ENCODE assay signal across 11 cellular contexts in the genomic region with DNA sequence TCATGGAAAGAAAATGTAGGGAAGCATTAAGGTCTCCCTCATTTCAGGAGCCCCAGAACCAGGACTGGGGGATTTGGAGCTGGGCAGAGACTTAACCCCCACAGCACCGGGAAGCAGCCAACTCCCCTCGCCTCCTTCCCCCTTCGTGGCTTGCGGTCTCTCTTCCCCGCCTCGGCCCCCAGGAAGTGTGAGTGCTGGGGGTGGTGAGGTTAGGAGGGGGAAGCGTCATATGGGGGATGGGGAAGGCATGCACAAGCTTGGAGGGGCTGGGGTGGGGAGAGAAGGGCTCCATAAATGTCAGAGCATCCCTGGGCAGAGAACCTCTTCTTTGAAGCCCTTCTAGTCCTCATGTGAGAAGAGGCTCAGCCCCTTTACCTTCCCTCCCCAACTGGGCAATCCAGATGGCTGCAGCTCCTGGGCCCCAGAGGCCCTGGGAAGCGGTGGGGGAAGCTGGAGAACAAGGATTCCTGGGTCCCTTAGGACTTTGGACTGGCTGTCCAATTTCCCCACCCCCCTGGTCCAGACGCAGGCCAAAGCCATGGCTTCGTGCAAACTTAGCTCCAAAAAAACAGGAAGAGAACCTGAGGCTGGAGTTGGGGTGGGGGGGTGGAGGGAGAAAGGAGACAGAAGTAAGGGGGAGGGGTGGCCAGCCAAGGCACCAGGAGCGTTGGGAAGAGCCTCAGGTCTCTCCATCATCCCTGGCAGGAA. TPM values are rescaled to one million over a fixed set of nuclear protein-coding genes. Genes with fewer than 3 reads are reported as not detected.
DNase-seq lines count a peak whose midpoint lies in the region; ATAC-seq and TF ChIP-seq lines count a peak whose summit lies in the region.
"Had no signal": no experiment of that assay in that cellular context is flagged by ENCODE, and none has a peak within 500 bp of the region (broad histone marks: within the 10 kb centered on the region; RNA-seq: fewer than 3 reads in every experiment).

No MANE protein-coding gene starts in this region.

- peaks cover 45% of the 10 kb centered on the region for H3K36me3 Mint-ChIP-seq in activated T-helper 1 cell treated with anti-CD3 and anti-CD28 coated beads, Interleukin-12 subunit alpha, Interleukin-12 subunit beta, Interleukin-2, Interleukin-4 antibody, amounts not matched to agents 30 ng/mL and 10 ng/mL and 1 ng/mL, durations not matched to agents 14 hours and 24 hours and 36 hours (ENCODE audit: low read depth)

- H3K4me3 ChIP-seq in left ventricle myocardium inferior (peak overlapping the region; percentile 45), heart right ventricle (peak overlapping the region in 1 of 10 donors; percentile 54), lower leg skin (ENCODE audit: low read depth, poor library complexity, severe bottlenecking) (peak overlapping the region; percentile 20), tibial nerve (peak overlapping the region in 3 of 4 donors; percentile 5 to 50 (median 34)), foreskin fibroblast (ENCODE audit: low read depth in 1 of 2, low read length in 2 of 2) (no peak overlapping the region)

- peak overlapping the region; percentile 97 for H3K27ac Mint-ChIP-seq in activated T-helper 1 cell treated with anti-CD3 and anti-CD28 coated beads, Interleukin-12 subunit alpha, Interleukin-12 subunit beta, Interleukin-2, Interleukin-4 antibody, amounts not matched to agents 30 ng/mL and 10 ng/mL and 1 ng/mL, durations not matched to agents 14 hours and 24 hours and 36 hours

- 57 to 61% methylated on average over 11 of the region's 11 CpGs for WGBS in heart right ventricle, 2 donors
- WGBS in lower leg skin, 2 donors, result 31 to 43% methylated on average over 11 of the region's 11 CpGs
- WGBS in tibial nerve, 2 donors, result 35 to 42% methylated on average over 11 of the region's 11 CpGs

- H3K27me3 ChIP-seq in left ventricle myocardium inferior (ENCODE audit: low read depth), result no peaks in the 10 kb centered on the region
- no peaks in the 10 kb centered on the region for H3K27me3 ChIP-seq in heart right ventricle
- H3K27me3 ChIP-seq in tibial nerve, result no peaks in the 10 kb centered on the region

- no peak for TF ChIP-seq EP300 in tibial nerve (IDR thresholded peaks at IDR 0.05)

- in situ Hi-C loops in G401 (cut with HindIII; ENCODE audit: low sequenced_read_pairs), result no loop called here

- H3K4me1 ChIP-seq in left ventricle myocardium inferior, result peaks cover 85% of the 10 kb centered on the region
- H3K4me1 ChIP-seq in heart right ventricle, result peaks cover 16 to 87% (median 62%) of the 10 kb centered on the region in 9 donors
- H3K4me1 ChIP-seq in tibial nerve, result peaks cover 0 to 87% (median 77%) of the 10 kb centered on the region in 4 donors

- intact Hi-C loops in left ventricle myocardium inferior (cut with micrococcal nuclease) (no loop called here), heart right ventricle (cut with DNase I) (loop anchor here in 1 of 10 donors (10.0 kb wide), 1 partner anchor 56 kb away; a partner anchor contains a TSS), lower leg skin (cut with DNase I; ENCODE audit: low total_unique reads) (loop anchor here (10.0 kb wide), 1 partner anchor 46 kb away; a partner anchor contains a TSS)
- intact Hi-C loops in activated T-helper 1 cell treated with anti-CD3 and anti-CD28 coated beads, Interleukin-12 subunit alpha, Interleukin-12 subunit beta, Interleukin-2, Interleukin-4 antibody, amounts not matched to agents 30 ng/mL and 10 ng/mL and 1 ng/mL, durations not matched to agents 14 hours and 24 hours and 36 hours (cut with micrococcal nuclease), result no loop called here

- H3K9me3 Mint-ChIP-seq in activated T-helper 1 cell treated with anti-CD3 and anti-CD28 coated beads, Interleukin-12 subunit alpha, Interleukin-12 subunit beta, Interleukin-2, Interleukin-4 antibody, amounts not matched to agents 30 ng/mL and 10 ng/mL and 1 ng/mL, durations not matched to agents 14 hours and 24 hours and 36 hours, result no peaks in the 10 kb centered on the region

- H3K9me3 ChIP-seq in left ventricle myocardium inferior (replicated peaks), result no peaks in the 10 kb centered on the region
- no peaks in the 10 kb centered on the region for H3K9me3 ChIP-seq in heart right ventricle
- no peaks in the 10 kb centered on the region for H3K9me3 ChIP-seq in tibial nerve
- H3K9me3 ChIP-seq: SK-N-SH had no signal

- peak overlapping the region; percentile 95 for H3K27ac ChIP-seq in left ventricle myocardium inferior (replicated peaks)
- peak overlapping the region in 5 of 10 donors; percentile 19 to 95 (median 67) for H3K27ac ChIP-seq in heart right ventricle
- H3K27ac ChIP-seq in tibial nerve, result peak overlapping the region; percentile 74 to 99 (median 94)

- no peak for TF ChIP-seq CTCF in left ventricle myocardium inferior (IDR thresholded peaks at IDR 0.05; ENCODE audit: borderline replicate concordance)
- no peak for TF ChIP-seq CTCF in heart right ventricle (IDR thresholded peaks at IDR 0.05)
- TF ChIP-seq CTCF in lower leg skin (IDR thresholded peaks at IDR 0.05), result no peak
- TF ChIP-seq CTCF in tibial nerve (IDR thresholded peaks at IDR 0.05), result no peak
- no peak for TF ChIP-seq CTCF in foreskin fibroblast (IDR thresholded peaks at IDR 0.05; ENCODE audit: low read depth, low read length)

- H3K4me3 Mint-ChIP-seq in activated T-helper 1 cell treated with anti-CD3 and anti-CD28 coated beads, Interleukin-12 subunit alpha, Interleukin-12 subunit beta, Interleukin-2, Interleukin-4 antibody, amounts not matched to agents 30 ng/mL and 10 ng/mL and 1 ng/mL, durations not matched to agents 14 hours and 24 hours and 36 hours, result peak overlapping the region; percentile 99

- H3K36me3 ChIP-seq in left ventricle myocardium inferior (peaks cover 15% of the 10 kb centered on the region), heart right ventricle (peaks cover 0 to 20% (median 8%) of the 10 kb centered on the region in 9 donors), tibial nerve (peaks cover 0 to 11% (median 0%) of the 10 kb centered on the region in 3 donors)

- H3K27me3 Mint-ChIP-seq in activated T-helper 1 cell treated with anti-CD3 and anti-CD28 coated beads, Interleukin-12 subunit alpha, Interleukin-12 subunit beta, Interleukin-2, Interleukin-4 antibody, amounts not matched to agents 30 ng/mL and 10 ng/mL and 1 ng/mL, durations not matched to agents 14 hours and 24 hours and 36 hours (ENCODE audit: insufficient read depth), result no peaks in the 10 kb centered on the region

- no peak for ATAC-seq in heart right ventricle
- no peak for ATAC-seq in GM21786 (IDR thresholded peaks at IDR 0.05; ENCODE audit: unreplicated experiment)

- no peak for TF ChIP-seq POLR2A in lower leg skin (IDR thresholded peaks at IDR 0.05)
- TF ChIP-seq POLR2A in tibial nerve (IDR thresholded peaks at IDR 0.05), result no peak

- DNase-seq in left ventricle myocardium inferior, result no peak
- no peak for DNase-seq in heart right ventricle
- no peak for DNase-seq in activated T-helper 1 cell treated with anti-CD3 and anti-CD28 coated beads, Interleukin-12 subunit alpha, Interleukin-12 subunit beta, Interleukin-2, Interleukin-4 antibody, amounts not matched to agents 30 ng/mL and 10 ng/mL and 1 ng/mL, durations not matched to agents 14 hours and 24 hours and 36 hours (ENCODE audit: low spot score)
- DNase-seq in lower leg skin (ENCODE audit: low spot score in 2 of 2), result peak in 1 of 2 donors; percentile 86
- no peak for DNase-seq in tibial nerve (ENCODE audit: low spot score in 2 of 2)
- no peak for DNase-seq in foreskin fibroblast
- DNase-seq in G401 (ENCODE audit: low spot score), result no peak
- DNase-seq: NCI-H1694 treated with DMSO at 0.1 percent for 48 hours, SK-N-SH had no signal

- H3K4me1 Mint-ChIP-seq in activated T-helper 1 cell treated with anti-CD3 and anti-CD28 coated beads, Interleukin-12 subunit alpha, Interleukin-12 subunit beta, Interleukin-2, Interleukin-4 antibody, amounts not matched to agents 30 ng/mL and 10 ng/mL and 1 ng/mL, durations not matched to agents 14 hours and 24 hours and 36 hours (ENCODE audit: low read depth), result peaks cover 56% of the 10 kb centered on the region

RNA-seq across cellular contexts. Expression of a gene that starts 7.8 kb away (rescaled TPM):
- total RNA-seq in left ventricle myocardium inferior, result 42.8 TPM
- 10 to 100 TPM; 25.7 to 54.7 (median 34.5) TPM for total RNA-seq in heart right ventricle
- polyA plus RNA-seq in heart right ventricle, result 10 to 100 TPM; 41.1 to 51.6 TPM
- total RNA-seq in activated T-helper 1 cell treated with anti-CD3 and anti-CD28 coated beads, Interleukin-12 subunit alpha, Interleukin-12 subunit beta, Interleukin-2, Interleukin-4 antibody, amounts not matched to agents 30 ng/mL and 10 ng/mL and 1 ng/mL, durations not matched to agents 14 hours and 24 hours and 36 hours, result 166 and 172 TPM in 2 replicates
- total RNA-seq in lower leg skin, result 100 to 1,000 TPM; 270 to 295 (median 286) TPM
- 10 to 100 TPM; 44.6 to 53.4 (median 49.5) TPM for total RNA-seq in tibial nerve
- total RNA-seq in G401 (2014; rRNA removed; shearing (Covaris generic)), result 30.6 and 33.0 TPM in 2 replicates

RNA-seq across cellular contexts. Expression of a gene that starts 17.0 kb away (rescaled TPM):
- total RNA-seq in left ventricle myocardium inferior (not detected), heart right ventricle (not detected), lower leg skin (1 to 10 TPM in 1 of 4 donors, not detected in 3; 1.4 TPM), tibial nerve (1 to 10 TPM in 1 of 4 donors, not detected in 3; 1.5 TPM)
- polyA plus RNA-seq in heart right ventricle, result not detected
- 1.5 and 1.8 TPM in 2 replicates for total RNA-seq in activated T-helper 1 cell treated with anti-CD3 and anti-CD28 coated beads, Interleukin-12 subunit alpha, Interleukin-12 subunit beta, Interleukin-2, Interleukin-4 antibody, amounts not matched to agents 30 ng/mL and 10 ng/mL and 1 ng/mL, durations not matched to agents 14 hours and 24 hours and 36 hours
- total RNA-seq in G401 (2014; rRNA removed; shearing (Covaris generic)), result 0.74 TPM in 1 of 2 replicates, not detected in the other
- total RNA-seq: astrocyte had no signal
- polyA plus RNA-seq: SK-N-SH had no signal

RNA-seq across cellular contexts. Expression of a gene that starts 23.2 kb away (rescaled TPM):
- not detected for total RNA-seq in left ventricle myocardium inferior
- under 1 TPM in 9 of 10 donors, not detected in 1; 0.15 to 0.67 (median 0.30) TPM for total RNA-seq in heart right ventricle
- 1 to 10 TPM in 1 of 2 donors, under 1 TPM in 1; 0.38 to 1.8 TPM for polyA plus RNA-seq in heart right ventricle
- total RNA-seq in activated T-helper 1 cell treated with anti-CD3 and anti-CD28 coated beads, Interleukin-12 subunit alpha, Interleukin-12 subunit beta, Interleukin-2, Interleukin-4 antibody, amounts not matched to agents 30 ng/mL and 10 ng/mL and 1 ng/mL, durations not matched to agents 14 hours and 24 hours and 36 hours, result 0.26 and 0.27 TPM in 2 replicates
- 10 to 100 TPM in 1 of 4 donors, 1 to 10 TPM in 3; 3.8 to 11.5 (median 6.3) TPM for total RNA-seq in lower leg skin
- 1 to 10 TPM in 3 of 4 donors, under 1 TPM in 1; 0.90 to 4.2 (median 1.7) TPM for total RNA-seq in tibial nerve
- 0.31 TPM in 1 of 2 replicates, not detected in the other for total RNA-seq in G401 (2014; rRNA removed; shearing (Covaris generic))

RNA-seq across cellular contexts. Expression of a gene that starts 23.3 kb away (rescaled TPM):
- total RNA-seq in left ventricle myocardium inferior (not detected), heart right ventricle (not detected), lower leg skin (1 to 10 TPM in 2 of 4 donors, under 1 TPM in 2; 0.38 to 3.6 (median 0.87) TPM), tibial nerve (1 to 10 TPM in 1 of 4 donors, under 1 TPM in 2, not detected in 1; 0.21 to 3.5 (median 0.90) TPM)
- under 1 TPM in 1 of 2 donors, not detected in 1; 0.29 TPM for polyA plus RNA-seq in heart right ventricle
- not detected in 2 replicates for total RNA-seq in activated T-helper 1 cell treated with anti-CD3 and anti-CD28 coated beads, Interleukin-12 subunit alpha, Interleukin-12 subunit beta, Interleukin-2, Interleukin-4 antibody, amounts not matched to agents 30 ng/mL and 10 ng/mL and 1 ng/mL, durations not matched to agents 14 hours and 24 hours and 36 hours
- not detected in 2 replicates for total RNA-seq in G401 (2014; rRNA removed; shearing (Covaris generic))
- total RNA-seq: astrocyte had no signal
- polyA plus RNA-seq: SK-N-SH had no signal

RNA-seq across cellular contexts. Expression of a gene that starts 27.2 kb away (rescaled TPM):
- total RNA-seq in left ventricle myocardium inferior (30.1 TPM), heart right ventricle (10 to 100 TPM; 20.1 to 36.8 (median 24.1) TPM), lower leg skin (10 to 100 TPM; 38.7 to 45.3 (median 41.6) TPM), tibial nerve (10 to 100 TPM; 17.4 to 33.6 (median 23.6) TPM)
- polyA plus RNA-seq in heart right ventricle, result 10 to 100 TPM; 25.1 to 41.6 TPM
- total RNA-seq in activated T-helper 1 cell treated with anti-CD3 and anti-CD28 coated beads, Interleukin-12 subunit alpha, Interleukin-12 subunit beta, Interleukin-2, Interleukin-4 antibody, amounts not matched to agents 30 ng/mL and 10 ng/mL and 1 ng/mL, durations not matched to agents 14 hours and 24 hours and 36 hours, result 69.2 and 74.3 TPM in 2 replicates
- 39.9 and 49.4 TPM in 2 replicates for total RNA-seq in G401 (2014; rRNA removed; shearing (Covaris generic))

Comparison
In these comparisons a context has a peak if more than half of its experiments do, and no peak if none do; other contexts are left out.
1. H3K4me3 ChIP-seq: peak in left ventricle myocardium inferior (single experiment), lower leg skin (single experiment) and tibial nerve (3 of 4); none in foreskin fibroblast (0 of 2).